Comparison of ENCODE assay signal across 8 cellular contexts in the genomic region with DNA sequence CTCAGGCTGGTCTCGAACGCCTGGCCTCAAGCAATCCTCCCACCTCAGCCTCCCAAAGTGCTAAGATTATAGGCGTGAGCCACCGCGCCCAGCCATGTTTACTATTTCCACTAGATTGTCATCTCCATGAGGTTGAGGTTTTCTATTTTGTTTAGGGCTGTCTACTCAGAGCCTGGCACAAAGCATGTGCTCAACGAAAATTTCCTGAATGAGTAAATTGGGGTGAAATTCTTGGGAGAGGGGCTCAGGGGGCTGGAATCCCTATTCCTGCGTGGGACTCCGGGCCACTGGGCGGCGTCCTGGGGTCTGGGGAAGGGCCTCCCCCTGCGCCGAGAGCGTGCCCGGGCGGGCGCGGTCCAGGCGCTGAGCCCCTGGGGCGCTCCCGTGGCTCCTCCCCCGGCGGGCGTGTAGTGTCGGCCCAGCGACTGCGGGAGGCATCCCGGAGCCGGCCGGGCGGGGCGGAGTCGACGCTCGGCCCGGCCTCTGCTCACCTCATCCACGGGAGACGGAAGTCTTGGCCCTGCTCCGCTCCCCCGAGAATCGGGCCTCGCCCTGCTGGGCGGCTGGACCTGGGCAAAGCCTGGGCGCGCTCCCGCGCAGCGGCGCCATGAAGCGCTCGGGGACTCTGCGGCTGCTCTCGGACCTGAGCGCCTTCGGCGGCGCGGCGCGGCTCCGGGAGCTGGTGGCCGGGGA. TPM values are rescaled to one million over a fixed set of nuclear protein-coding genes. Genes with fewer than 3 reads are reported as not detected.
DNase-seq lines count a peak whose midpoint lies in the region; ATAC-seq and TF ChIP-seq lines count a peak whose summit lies in the region.

A gene (plus strand): TSS at position 482 of the 693 bp plus-strand sequence. CDS start 126 bp downstream, at position 608.

- H3K4me2 ChIP-seq in Karpas-422 (ENCODE audit: low read depth, low read length, poor library complexity, severe bottlenecking): peak within 1 kb of the TSS; percentile 71

- H2AFZ ChIP-seq in Karpas-422 (ENCODE audit: low read length) (peak within 1 kb of the TSS; percentile 43; the same call in 1 of the 2 replicates), neuron (ENCODE audit: low read depth, low read length) (peak within 1 kb of the TSS; percentile 95)

- H3K9ac ChIP-seq in Karpas-422 (ENCODE audit: low read length): peak within 1 kb of the TSS; percentile 84

- H3K27ac ChIP-seq in Karpas-422 (ENCODE audit: low read length): peak within 1 kb of the TSS; percentile 69

- H3K4me1 ChIP-seq in Karpas-422 (ENCODE audit: low read length) (peaks cover 17% of the 10 kb centered on the region), neuron (ENCODE audit: insufficient read depth, low read length) (peaks cover 9% of the 10 kb centered on the region)

- H3K4me3 ChIP-seq in Karpas-422 (ENCODE audit: low read length) (peak within 1 kb of the TSS; percentile 82), foreskin fibroblast (ENCODE audit: low read depth in 1 of 2, low read length in 2 of 2) (peak within 1 kb of the TSS; percentile 64 to 82), neuron (ENCODE audit: low read length) (peak within 1 kb of the TSS; percentile 75)

- H3K9me3 ChIP-seq in Karpas-422 (ENCODE audit: low read length) (no peaks in the 10 kb centered on the region), neuron (ENCODE audit: low read length) (no peaks in the 10 kb centered on the region)

- DNase-seq in EL (peak; percentile 91), Karpas-422 (peak; percentile 93), SIG-M5 (lab: John Stamatoyannopoulos, UW) (peak; percentile 34), activated gamma-delta T cell (lab: John Stamatoyannopoulos, UW) (peak; percentile 81), foreskin fibroblast (peak; percentile 92 to 98)

- H3K36me3 ChIP-seq in Karpas-422 (ENCODE audit: insufficient read depth, low read length): no peaks in the 10 kb centered on the region
- no peaks in the 10 kb centered on the region for H3K36me3 ChIP-seq in neuron (ENCODE audit: insufficient read depth, low read length)

- H3K9me2 ChIP-seq in Karpas-422 (replicated peaks; ENCODE audit: insufficient read depth, low read length): no peaks in the 10 kb centered on the region

- no peak for TF ChIP-seq CTCF in foreskin fibroblast (IDR thresholded peaks at IDR 0.05; ENCODE audit: low read depth, low read length)
- TF ChIP-seq CTCF in subcutaneous adipose tissue (IDR thresholded peaks at IDR 0.05; ENCODE audit: low read depth): no peak

- no peaks in the 10 kb centered on the region for H3K27me3 ChIP-seq in Karpas-422 (ENCODE audit: low read length)
- peaks cover 2% of the 10 kb centered on the region for H3K27me3 ChIP-seq in neuron (ENCODE audit: insufficient read depth, low read length)

- ATAC-seq in GM21786 (IDR thresholded peaks at IDR 0.05; ENCODE audit: unreplicated experiment): peak; percentile 93

- H4K20me1 ChIP-seq in Karpas-422 (ENCODE audit: insufficient read depth, low read depth, low read length): peaks cover 5% of the 10 kb centered on the region; the same call in 1 of the 2 replicates

- peaks cover 26% of the 10 kb centered on the region for H3K79me2 ChIP-seq in Karpas-422 (ENCODE audit: low read length)

RNA-seq across cellular contexts. Expression of the gene that starts here (rescaled TPM):
- total RNA-seq in Karpas-422 (2014; rRNA removed; shearing (Covaris generic); ENCODE audit: low replicate concordance): 7.1 and 19.4 TPM in 2 replicates
- 10 to 100 TPM in 3 of 4 donors, 1 to 10 TPM in 1; 7.2 to 27.9 (median 16.7) TPM for total RNA-seq in subcutaneous adipose tissue

Comparison
In these comparisons a context has a peak if more than half of its experiments do, and no peak if none do; other contexts are left out.
1. Peak in every context shown above with its lines: DNase-seq, ATAC-seq, H3K4me3 ChIP-seq and H3K27ac ChIP-seq.
2. DNase-seq: peak in every context shown above with its lines; median percentile 95 in foreskin fibroblast; 93 in Karpas-422; 91 in EL; 81 in activated gamma-delta T cell; 34 in SIG-M5.